Comparison of ENCODE assay signal across 25 cellular contexts in genomic region chr1:92768286-92768685, GRCh38.
"Had no signal": no experiment of that assay in that cellular context is flagged by ENCODE, and none has a peak within 500 bp of the region (broad histone marks: within the 10 kb centered on the region; RNA-seq: fewer than 3 reads in every experiment).

No MANE protein-coding gene starts in this region.

- H3K27me3 ChIP-seq: heart right ventricle, left lung, ovary, right atrium auricular region, right lobe of liver, spleen, suprapubic skin, tibial artery, uterus had no signal

- H3K4me3 Mint-ChIP-seq: naive B cell; natural killer cell; stimulated activated effector memory CD8-positive, alpha-beta T cell treated with anti-CD3 and anti-CD28 coated beads, Interleukin-12 subunit alpha, Interleukin-12 subunit beta, amount 100 ng/mL, for 72 hours; stimulated activated naive CD8-positive, alpha-beta T cell treated with anti-CD3 and anti-CD28 coated beads, Interleukin-15, Interleukin-2, amounts not matched to agents 100 ng/mL and 50 ng/mL, for 24 hours; type B pancreatic cell had no signal

- H3K4me1 Mint-ChIP-seq: natural killer cell; stimulated activated effector memory CD8-positive, alpha-beta T cell treated with anti-CD3 and anti-CD28 coated beads, Interleukin-12 subunit alpha, Interleukin-12 subunit beta, amount 100 ng/mL, for 72 hours had no signal

- H3K27me3 Mint-ChIP-seq: naive B cell, progenitor cell of endocrine pancreas, type B pancreatic cell had no signal

- H3K27ac Mint-ChIP-seq: natural killer cell; progenitor cell of endocrine pancreas; stimulated activated effector memory CD8-positive, alpha-beta T cell treated with anti-CD3 and anti-CD28 coated beads, Interleukin-12 subunit alpha, Interleukin-12 subunit beta, amount 100 ng/mL, for 72 hours; stimulated activated naive CD8-positive, alpha-beta T cell treated with anti-CD3 and anti-CD28 coated beads, Interleukin-15, Interleukin-2, amounts not matched to agents 100 ng/mL and 50 ng/mL, for 24 hours; type B pancreatic cell had no signal

- H3K9me3 ChIP-seq: left lung, lower lobe of right lung, ovary, right atrium auricular region, right lobe of liver, suprapubic skin, thoracic aorta, tibial artery, uterus had no signal

- H3K36me3 ChIP-seq: heart right ventricle, left lung, lower lobe of right lung, ovary, right atrium auricular region, right lobe of liver, spleen, suprapubic skin, thoracic aorta, tibial artery, uterus had no signal

- H3K27ac ChIP-seq: heart right ventricle, left lung, lower lobe of right lung, ovary, right atrium auricular region, right lobe of liver, skin epidermis, spleen, suprapubic skin, thoracic aorta, tibial artery, uterus had no signal

- DNase-seq: heart right ventricle; hippocampal formation; kidney glomerular epithelial cell; left cardiac atrium; left lung; lower lobe of right lung; mammary epithelial cell; mesenchymal stem cell; naive B cell; natural killer cell; ovary; right lobe of liver; spleen; stimulated activated CD4-positive, alpha-beta T cell treated with anti-CD3 and anti-CD28 coated beads, Interleukin-4, amount 100 ng/mL, for 24 hours; stimulated activated naive CD4-positive, alpha-beta T cell; tibial artery; uterus had no signal

- H3K36me3 Mint-ChIP-seq: natural killer cell; stimulated activated effector memory CD8-positive, alpha-beta T cell treated with anti-CD3 and anti-CD28 coated beads, Interleukin-12 subunit alpha, Interleukin-12 subunit beta, amount 100 ng/mL, for 72 hours had no signal

- H3K4me3 ChIP-seq: heart right ventricle, left lung, lower lobe of right lung, ovary, right atrium auricular region, right lobe of liver, skin epidermis, spleen, suprapubic skin, thoracic aorta, tibial artery, uterus had no signal

- ATAC-seq: heart right ventricle; left cardiac atrium; natural killer cell; right lobe of liver; stimulated activated effector memory CD8-positive, alpha-beta T cell treated with anti-CD3 and anti-CD28 coated beads, Interleukin-12 subunit alpha, Interleukin-12 subunit beta, amount 100 ng/mL, for 72 hours had no signal

- H3K4me1 ChIP-seq: left lung, lower lobe of right lung, right lobe of liver, spleen, suprapubic skin, tibial artery, uterus had no signal
